ENCODE assay signal across 17 cellular contexts in the genomic region with DNA sequence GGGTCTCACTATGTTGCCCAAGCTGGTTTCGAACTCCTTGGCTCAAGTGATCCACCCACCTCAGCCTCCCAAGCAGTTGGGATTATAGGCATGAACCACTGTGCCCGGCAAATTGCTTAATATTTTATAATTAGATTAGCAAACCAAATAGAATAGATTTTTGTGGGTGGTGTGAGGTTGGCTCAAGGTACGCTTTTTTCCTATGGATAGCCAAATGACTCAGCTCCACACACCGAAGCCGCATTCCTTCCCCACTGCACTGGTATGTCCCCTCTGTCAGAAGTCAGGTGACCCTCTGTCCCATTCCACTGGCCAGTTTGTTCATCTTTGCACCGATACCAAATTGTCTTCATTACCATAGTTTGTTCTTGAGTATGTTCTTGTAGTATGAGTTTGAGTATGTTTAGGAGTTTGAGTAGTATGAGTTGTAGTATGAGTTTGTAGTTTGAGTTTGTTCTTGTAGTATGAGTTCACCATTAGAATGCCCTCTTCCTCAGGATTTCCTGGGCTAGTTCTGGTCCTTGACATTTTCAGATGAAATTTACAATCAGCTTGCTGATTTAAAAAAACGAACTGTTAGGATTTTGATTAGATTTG. TPM values are rescaled to one million over a fixed set of nuclear protein-coding genes. Genes with fewer than 3 reads are reported as not detected.
DNase-seq lines count a peak whose midpoint lies in the region; ATAC-seq and TF ChIP-seq lines count a peak whose summit lies in the region.
"Had no signal": no experiment of that assay in that cellular context is flagged by ENCODE, and none has a peak within 500 bp of the region (broad histone marks: within the 10 kb centered on the region; RNA-seq: fewer than 3 reads in every experiment).

No MANE protein-coding gene starts in this region.

- no peaks in the 10 kb centered on the region for H3K36me3 ChIP-seq in MG63
- no peaks in the 10 kb centered on the region for H3K36me3 ChIP-seq in tibial nerve
- H3K36me3 ChIP-seq: left ventricle myocardium inferior, uterus had no signal

- H3K4me3 ChIP-seq in MG63 (no peak overlapping the region), choroid plexus epithelial cell (ENCODE audit: low read depth, low read length) (no peak overlapping the region), tibial nerve (no peak overlapping the region)
- H3K4me3 ChIP-seq: left ventricle myocardium inferior, uterus had no signal

- WGBS in tibial nerve, 2 donors: 79 to 83% methylated on average over 7 of the region's 7 CpGs

- no peak overlapping the region for H3K27ac ChIP-seq in tibial nerve
- H3K27ac ChIP-seq: left ventricle myocardium inferior, uterus had no signal

- TF ChIP-seq POLR2A in tibial nerve (IDR thresholded peaks at IDR 0.05): no peak

- peaks cover 0 to 14% (median 6%) of the 10 kb centered on the region in 4 donors for H3K4me1 ChIP-seq in tibial nerve
- H3K4me1 ChIP-seq: uterus had no signal

- H3K9me3 ChIP-seq in MG63: no peaks in the 10 kb centered on the region
- no peaks in the 10 kb centered on the region for H3K9me3 ChIP-seq in tibial nerve
- H3K9me3 ChIP-seq: left ventricle myocardium inferior, uterus had no signal

- no peaks in the 10 kb centered on the region for H3K27me3 ChIP-seq in MG63
- no peaks in the 10 kb centered on the region for H3K27me3 ChIP-seq in tibial nerve
- H3K27me3 ChIP-seq: uterus had no signal

- TF ChIP-seq CTCF in choroid plexus epithelial cell (conservative IDR thresholded peaks at IDR 0.05; ENCODE audit: low read depth, low read length) (no peak), tibial nerve (IDR thresholded peaks at IDR 0.05) (no peak)

- no peak for TF ChIP-seq EP300 in tibial nerve (IDR thresholded peaks at IDR 0.05)

- DNase-seq in AG08396 (ENCODE audit: low spot score) (peak; percentile 58), MG63 (peak; percentile 35), choroid plexus epithelial cell (ENCODE audit: low read depth) (peak; percentile 88), lung microvascular endothelial cell (ENCODE audit: low read depth in 2 of 2) (peak; percentile 54 to 92), NCI-H2227 treated with DMSO at 0.1 percent for 48 hours (lab: John Stamatoyannopoulos, UW) (no peak), NCI-H345 treated with DMSO at 0.1 percent for 48 hours (lab: John Stamatoyannopoulos, UW; ENCODE audit: unreplicated experiment) (no peak), tibial nerve (ENCODE audit: low spot score in 2 of 2) (no peak)
- DNase-seq: activated naive CD4-positive, alpha-beta T cell treated with anti-CD3 and anti-CD28 coated beads, Interleukin-2, amount 10 ng/mL, durations not matched to agents 7 days and 5 days; left ventricle myocardium inferior; MM.1S; NCI-H2171 treated with DMSO at 0.1 percent for 48 hours; stimulated activated CD4-positive, alpha-beta T cell treated with anti-CD3 and anti-CD28 coated beads, Interleukin-15, amount 100 ng/mL, for 24 hours; stimulated activated CD8-positive, alpha-beta memory T cell treated with anti-CD3 and anti-CD28 coated beads, Interleukin-4, amount 100 ng/mL, for 48 hours; T-helper 9 cell; uterus had no signal

- no peak for ATAC-seq in HG02852 (IDR thresholded peaks at IDR 0.05; ENCODE audit: unreplicated experiment)

RNA-seq across cellular contexts. Expression of gene SUSD2, which starts 19.4 kb away (rescaled TPM):
- total RNA-seq in MG63 (2014; rRNA removed; shearing (Covaris generic); ENCODE audit: low replicate concordance): 0.20 TPM in 1 of 2 replicates, not detected in the other
- total RNA-seq in lung microvascular endothelial cell (0.20 and 0.22 TPM in 2 replicates), tibial nerve (1 to 10 TPM; 9.0 to 9.6 (median 9.4) TPM)

RNA-seq across cellular contexts. Expression of gene GGT5, which starts 44.2 kb away (rescaled TPM):
- not detected in 2 replicates for total RNA-seq in MG63 (2014; rRNA removed; shearing (Covaris generic); ENCODE audit: low replicate concordance)
- 1.8 and 7.4 TPM in 2 replicates for total RNA-seq in lung microvascular endothelial cell
- 100 to 1,000 TPM in 1 of 4 donors, 10 to 100 TPM in 3; 35.8 to 156 (median 83.7) TPM for total RNA-seq in tibial nerve
- total RNA-seq: B cell had no signal

Comparison
In these comparisons a context has a peak if more than half of its experiments do, and no peak if none do; other contexts are left out.
1. DNase-seq: peak in AG08396 (single experiment), MG63 (single experiment), choroid plexus epithelial cell (single experiment) and lung microvascular endothelial cell (2 of 2); none in NCI-H2227 treated with DMSO at 0.1 percent for 48 hours (single experiment), NCI-H345 treated with DMSO at 0.1 percent for 48 hours (single experiment) and tibial nerve (0 of 2).